In genomic region chr5:58800410-58800809, GRCh38 we compare ENCODE assay signal across 1 cellular context.
TF ChIP-seq lines count a peak whose summit lies in the region.

No MANE protein-coding gene starts in this region.

TF ChIP-seq in GM23338, 12 proteins besides CTCF, POLR2A, EP300 and RAD21 (continued from another document):
- TF ChIP-seq ZNF462 (CRISPR knock-in tag; IDR thresholded peaks at IDR 0.05) = no peak
- no peak for TF ChIP-seq STAT1 (IDR thresholded peaks at IDR 0.05; ENCODE audit: unreplicated experiment)
- no peak for TF ChIP-seq CREB1 (CRISPR knock-in tag; IDR thresholded peaks at IDR 0.05; ENCODE audit: low read depth)
- no peak for TF ChIP-seq ZNF331 (CRISPR knock-in tag; IDR thresholded peaks at IDR 0.05; ENCODE audit: low read depth)
- TF ChIP-seq POLR2AphosphoS5 (IDR thresholded peaks at IDR 0.05; ENCODE audit: low read depth) = no peak
- TF ChIP-seq, protein P1, sequence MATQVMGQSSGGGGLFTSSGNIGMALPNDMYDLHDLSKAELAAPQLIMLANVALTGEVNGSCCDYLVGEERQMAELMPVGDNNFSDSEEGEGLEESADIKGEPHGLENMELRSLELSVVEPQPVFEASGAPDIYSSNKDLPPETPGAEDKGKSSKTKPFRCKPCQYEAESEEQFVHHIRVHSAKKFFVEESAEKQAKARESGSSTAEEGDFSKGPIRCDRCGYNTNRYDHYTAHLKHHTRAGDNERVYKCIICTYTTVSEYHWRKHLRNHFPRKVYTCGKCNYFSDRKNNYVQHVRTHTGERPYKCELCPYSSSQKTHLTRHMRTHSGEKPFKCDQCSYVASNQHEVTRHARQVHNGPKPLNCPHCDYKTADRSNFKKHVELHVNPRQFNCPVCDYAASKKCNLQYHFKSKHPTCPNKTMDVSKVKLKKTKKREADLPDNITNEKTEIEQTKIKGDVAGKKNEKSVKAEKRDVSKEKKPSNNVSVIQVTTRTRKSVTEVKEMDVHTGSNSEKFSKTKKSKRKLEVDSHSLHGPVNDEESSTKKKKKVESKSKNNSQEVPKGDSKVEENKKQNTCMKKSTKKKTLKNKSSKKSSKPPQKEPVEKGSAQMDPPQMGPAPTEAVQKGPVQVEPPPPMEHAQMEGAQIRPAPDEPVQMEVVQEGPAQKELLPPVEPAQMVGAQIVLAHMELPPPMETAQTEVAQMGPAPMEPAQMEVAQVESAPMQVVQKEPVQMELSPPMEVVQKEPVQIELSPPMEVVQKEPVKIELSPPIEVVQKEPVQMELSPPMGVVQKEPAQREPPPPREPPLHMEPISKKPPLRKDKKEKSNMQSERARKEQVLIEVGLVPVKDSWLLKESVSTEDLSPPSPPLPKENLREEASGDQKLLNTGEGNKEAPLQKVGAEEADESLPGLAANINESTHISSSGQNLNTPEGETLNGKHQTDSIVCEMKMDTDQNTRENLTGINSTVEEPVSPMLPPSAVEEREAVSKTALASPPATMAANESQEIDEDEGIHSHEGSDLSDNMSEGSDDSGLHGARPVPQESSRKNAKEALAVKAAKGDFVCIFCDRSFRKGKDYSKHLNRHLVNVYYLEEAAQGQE (IDR thresholded peaks at IDR 0.05; ENCODE audit: unreplicated experiment) = no peak
- no peak for TF ChIP-seq JUNB (IDR thresholded peaks at IDR 0.05; ENCODE audit: unreplicated experiment)
